ENCODE assay signal across 11 cellular contexts in the genomic region with DNA sequence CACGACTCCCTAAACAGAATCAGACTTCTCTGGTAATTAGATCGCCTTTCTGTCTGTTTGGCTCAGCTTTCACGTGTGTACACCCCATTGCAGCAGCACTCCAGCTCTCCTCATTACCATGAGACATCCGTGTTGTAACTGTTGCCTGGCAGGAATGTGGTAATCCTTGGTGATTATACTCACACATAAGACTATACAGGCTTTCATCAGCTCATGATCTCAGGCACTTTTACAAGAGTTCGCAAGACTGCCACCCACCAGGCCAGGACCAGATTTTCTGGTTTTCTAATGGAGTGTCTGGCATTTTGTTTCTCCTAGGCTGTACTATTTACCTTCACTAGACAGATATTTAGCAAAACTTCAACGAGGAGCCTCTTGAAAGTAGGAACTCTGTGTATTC. TPM values are rescaled to one million over a fixed set of nuclear protein-coding genes. Genes with fewer than 3 reads are reported as not detected.
DNase-seq lines count a peak whose midpoint lies in the region; ATAC-seq and TF ChIP-seq lines count a peak whose summit lies in the region.
"Had no signal": no experiment of that assay in that cellular context is flagged by ENCODE, and none has a peak within 500 bp of the region (broad histone marks: within the 10 kb centered on the region; RNA-seq: fewer than 3 reads in every experiment).

No MANE protein-coding gene starts in this region.

- no peak overlapping the region for H2AFZ ChIP-seq in mammary epithelial cell (ENCODE audit: low read depth, low read length)

- WGBS in mammary epithelial cell (ENCODE audit: low coverage, missing lambda C conversion rate), result 60% methylated on average over 6 of the region's 6 CpGs

- POLR2A ChIA-PET in CD8-positive, alpha-beta memory T cell (lab: Charles Lee), result no interaction called here

- CTCF ChIA-PET in mammary epithelial cell (lab: Charles Lee; ENCODE audit: low non-redundant PET), result interaction anchor here (0.7 kb wide), 1 partner anchor 184 kb away, joined by 5 read pairs; no protein-coding TSS in a partner anchor
- CTCF ChIA-PET in CD8-positive, alpha-beta memory T cell (lab: Charles Lee), result no interaction called here

- DNase-seq in AG20443 (ENCODE audit: low spot score) (peak; percentile 68), HPDE6-E6E7 (ENCODE audit: extremely low spot score) (peak; percentile 37), mammary epithelial cell (peak; percentile 93), myocyte (ENCODE audit: low read depth) (peak; percentile 24), NCI-H1694 treated with DMSO at 0.1 percent for 48 hours (lab: John Stamatoyannopoulos, UW) (no peak)
- DNase-seq in effector memory CD4-positive, alpha-beta T cell, result no peak
- no peak for DNase-seq in CD8-positive, alpha-beta memory T cell
- DNase-seq: hypothalamus, NCI-H187 treated with DMSO at 0.1 percent for 48 hours, nucleus accumbens had no signal

- intact Hi-C loops in mammary epithelial cell (cut with micrococcal nuclease), result loop anchor here (1.0 kb wide), 1 partner anchor 49 kb away; no protein-coding TSS in a partner anchor

- no peak overlapping the region for H3K9ac ChIP-seq in mammary epithelial cell (ENCODE audit: insufficient read depth, low read length)

- peaks cover 13% of the 10 kb centered on the region for H3K4me1 ChIP-seq in mammary epithelial cell (ENCODE audit: insufficient read depth, low read length)
- no peaks in the 10 kb centered on the region for H3K4me1 ChIP-seq in effector memory CD4-positive, alpha-beta T cell (ENCODE audit: control insufficient read depth, insufficient read depth, low read length, poor library complexity, severe bottlenecking)
- no peaks in the 10 kb centered on the region for H3K4me1 ChIP-seq in CD8-positive, alpha-beta memory T cell (ENCODE audit: insufficient read depth, low read length)

- H4K20me1 ChIP-seq in mammary epithelial cell (ENCODE audit: insufficient read depth, low read length), result no peaks in the 10 kb centered on the region

- H3K4me3 Mint-ChIP-seq in CD8-positive, alpha-beta memory T cell, result no peak overlapping the region

- no peaks in the 10 kb centered on the region for H3K36me3 ChIP-seq in mammary epithelial cell (ENCODE audit: insufficient read depth, low read length)
- no peaks in the 10 kb centered on the region for H3K36me3 ChIP-seq in effector memory CD4-positive, alpha-beta T cell (ENCODE audit: control insufficient read depth, insufficient read depth, low read length)
- no peaks in the 10 kb centered on the region for H3K36me3 ChIP-seq in CD8-positive, alpha-beta memory T cell (ENCODE audit: insufficient read depth, low read length)

- no TSS peak for BruUV-seq in mammary epithelial cell (replicated peaks; lab: Mats Ljungman, UMichigan)

- no peaks in the 10 kb centered on the region for H3K9me3 ChIP-seq in mammary epithelial cell (replicated peaks; ENCODE audit: insufficient read depth, low read length)
- no peaks in the 10 kb centered on the region for H3K9me3 ChIP-seq in effector memory CD4-positive, alpha-beta T cell (ENCODE audit: control insufficient read depth, low read length)
- no peaks in the 10 kb centered on the region for H3K9me3 ChIP-seq in CD8-positive, alpha-beta memory T cell (ENCODE audit: low read length)

- no peaks in the 10 kb centered on the region for H3K27me3 Mint-ChIP-seq in CD8-positive, alpha-beta memory T cell

- TF ChIP-seq CTCF in mammary epithelial cell (conservative IDR thresholded peaks at IDR 0.05 in 1 of 2, IDR thresholded peaks at IDR 0.05 in 1 of 2; ENCODE audit: extremely low read depth in 1 of 2, insufficient read depth in 1 of 2, low read depth in 1 of 2, low read length in 2 of 2), result no peak

- no peak overlapping the region for H3K4me2 ChIP-seq in mammary epithelial cell (ENCODE audit: insufficient read depth, low read depth, low read length)

- H3K4me3 ChIP-seq in mammary epithelial cell (replicated peaks in 1 of 3; ENCODE audit: insufficient read depth in 1 of 3, low read depth in 2 of 3, low read length in 3 of 3), result no peak overlapping the region
- no peak overlapping the region for H3K4me3 ChIP-seq in effector memory CD4-positive, alpha-beta T cell (ENCODE audit: insufficient read depth, low read depth, low read length, poor library complexity, severe bottlenecking)
- no peak overlapping the region for H3K4me3 ChIP-seq in CD8-positive, alpha-beta memory T cell (ENCODE audit: low read length)

- dilution Hi-C loops in mammary epithelial cell (cut with HindIII; ENCODE audit: low sequenced_read_pairs), result no loop called here

- peaks cover 10 to 29% (median 21%) of the 10 kb centered on the region in 3 donors for H3K36me3 Mint-ChIP-seq in CD8-positive, alpha-beta memory T cell

- no peaks in the 10 kb centered on the region for H3K27me3 ChIP-seq in mammary epithelial cell (ENCODE audit: insufficient read depth, low read length)
- H3K27me3 ChIP-seq in effector memory CD4-positive, alpha-beta T cell (replicated peaks; ENCODE audit: control insufficient read depth, insufficient read depth, low read length, poor library complexity, severe bottlenecking), result no peaks in the 10 kb centered on the region
- H3K27me3 ChIP-seq in CD8-positive, alpha-beta memory T cell (ENCODE audit: insufficient read depth, low read length, poor library complexity, severe bottlenecking), result no peaks in the 10 kb centered on the region

- H3K4me1 Mint-ChIP-seq in CD8-positive, alpha-beta memory T cell, result peaks cover 5 to 38% (median 29%) of the 10 kb centered on the region in 3 donors

- in situ Hi-C loops in mammary epithelial cell (cut with MboI; ENCODE audit: low sequenced_read_pairs in 2 of 2), result no loop called here

- peaks cover 27% of the 10 kb centered on the region for H3K79me2 ChIP-seq in mammary epithelial cell (ENCODE audit: insufficient read depth, low read length)

- no peaks in the 10 kb centered on the region for H3K9me3 Mint-ChIP-seq in CD8-positive, alpha-beta memory T cell

- peak overlapping the region; percentile 43 for H3K27ac ChIP-seq in mammary epithelial cell (ENCODE audit: insufficient read depth, low read depth, low read length)
- no peak overlapping the region for H3K27ac ChIP-seq in effector memory CD4-positive, alpha-beta T cell (ENCODE audit: insufficient read depth, low read length, poor library complexity, severe bottlenecking)
- H3K27ac ChIP-seq in CD8-positive, alpha-beta memory T cell (ENCODE audit: low read depth, low read length), result no peak overlapping the region

- H3K27ac Mint-ChIP-seq in CD8-positive, alpha-beta memory T cell, result peak overlapping the region in 1 of 8 donors; percentile 83

- no peak for ATAC-seq in GM21381 (IDR thresholded peaks at IDR 0.05; ENCODE audit: unreplicated experiment)

RNA-seq across cellular contexts. Expression of gene ACVR1, which starts 50.2 kb away (rescaled TPM):
- total RNA-seq in mammary epithelial cell (10 to 100 TPM; 35.1 to 41.2 TPM), myocyte (43.0 and 48.8 TPM in 2 replicates)
- polyA plus RNA-seq in mammary epithelial cell, result 17.1 TPM
- 57.2 TPM for polyA minus RNA-seq in mammary epithelial cell
- 38.8 TPM for polyA plus RNA-seq in myocyte (2012)
- 10 to 100 TPM; 14.8 to 18.3 TPM for total RNA-seq in CD8-positive, alpha-beta memory T cell
- 9.5 TPM for polyA plus RNA-seq in CD8-positive, alpha-beta memory T cell

Comparison
In these comparisons a context has a peak if more than half of its experiments do, and no peak if none do; other contexts are left out.
1. DNase-seq: peak in AG20443 (single experiment), HPDE6-E6E7 (single experiment), mammary epithelial cell (single experiment) and myocyte (single experiment); none in NCI-H1694 treated with DMSO at 0.1 percent for 48 hours (single experiment), effector memory CD4-positive, alpha-beta T cell (0 of 3) and CD8-positive, alpha-beta memory T cell (0 of 5).